ENCODE assay signal across 23 cellular contexts in genomic region chr6:80433666-80434025, GRCh38.
"Had no signal": no experiment of that assay in that cellular context is flagged by ENCODE, and none has a peak within 500 bp of the region (broad histone marks: within the 10 kb centered on the region; RNA-seq: fewer than 3 reads in every experiment).

No MANE protein-coding gene starts in this region.

- H3K4me3 ChIP-seq: lower lobe of right lung, psoas muscle, smooth muscle cell, stomach, upper lobe of right lung had no signal

- H3K27me3 ChIP-seq: stomach, upper lobe of right lung had no signal

- H3K4me2 ChIP-seq: smooth muscle cell had no signal

- ATAC-seq: activated CD8-positive, alpha-beta T cell treated with anti-CD3 and anti-CD28 coated beads for 36 hours; esophagus mucosa; lower lobe of right lung; natural killer cell treated with Interleukin-12 subunit alpha and Interleukin-12 subunit beta and Interleukin-15 and Interleukin-18, amount 100 ng/mL, for 72 hours; psoas muscle; right cardiac atrium; stimulated activated effector memory CD8-positive, alpha-beta T cell treated with anti-CD3 and anti-CD28 coated beads, Interleukin-12 subunit alpha, Interleukin-12 subunit beta, amount 100 ng/mL, for 72 hours; upper lobe of right lung had no signal

- H3K4me1 ChIP-seq: lower lobe of right lung, psoas muscle, stomach, upper lobe of right lung had no signal

- H3K36me3 ChIP-seq: lower lobe of right lung, stomach, upper lobe of right lung had no signal

- DNase-seq: activated CD4-positive, alpha-beta T cell treated with anti-CD3 and anti-CD28 coated beads for 48 hours; activated CD4-positive, CD25-positive, alpha-beta regulatory T cell; activated CD8-positive, alpha-beta T cell treated with anti-CD3 and anti-CD28 coated beads for 36 hours; activated naive CD4-positive, alpha-beta T cell treated with Interleukin-2 at 50 U/mL for 16 hours; activated naive CD8-positive, alpha-beta T cell treated with anti-CD3 and anti-CD28 coated beads, Interleukin-2, amount 10 ng/mL, durations not matched to agents 7 days and 5 days; activated T-cell treated with anti-CD3 and anti-CD28 coated beads, Interleukin-2, amount 50 U/mL, for 24 hours; cerebellar nuclear complex; cortex of kidney; effector CD4-positive, alpha-beta T cell; foreskin fibroblast; hippocampal formation; lower lobe of right lung; psoas muscle; stimulated activated CD4-positive, alpha-beta T cell treated with anti-CD3 and anti-CD28 coated beads, Interleukin-4, amount 100 ng/mL, for 24 hours; stomach; T-helper 1 cell; T-helper 9 cell; upper lobe of right lung had no signal

- H3K9me3 ChIP-seq: psoas muscle, upper lobe of right lung had no signal

- H3K27ac ChIP-seq: lower lobe of right lung, psoas muscle, stomach, upper lobe of right lung had no signal
